ENCODE assay signal across 8 cellular contexts in the genomic region with DNA sequence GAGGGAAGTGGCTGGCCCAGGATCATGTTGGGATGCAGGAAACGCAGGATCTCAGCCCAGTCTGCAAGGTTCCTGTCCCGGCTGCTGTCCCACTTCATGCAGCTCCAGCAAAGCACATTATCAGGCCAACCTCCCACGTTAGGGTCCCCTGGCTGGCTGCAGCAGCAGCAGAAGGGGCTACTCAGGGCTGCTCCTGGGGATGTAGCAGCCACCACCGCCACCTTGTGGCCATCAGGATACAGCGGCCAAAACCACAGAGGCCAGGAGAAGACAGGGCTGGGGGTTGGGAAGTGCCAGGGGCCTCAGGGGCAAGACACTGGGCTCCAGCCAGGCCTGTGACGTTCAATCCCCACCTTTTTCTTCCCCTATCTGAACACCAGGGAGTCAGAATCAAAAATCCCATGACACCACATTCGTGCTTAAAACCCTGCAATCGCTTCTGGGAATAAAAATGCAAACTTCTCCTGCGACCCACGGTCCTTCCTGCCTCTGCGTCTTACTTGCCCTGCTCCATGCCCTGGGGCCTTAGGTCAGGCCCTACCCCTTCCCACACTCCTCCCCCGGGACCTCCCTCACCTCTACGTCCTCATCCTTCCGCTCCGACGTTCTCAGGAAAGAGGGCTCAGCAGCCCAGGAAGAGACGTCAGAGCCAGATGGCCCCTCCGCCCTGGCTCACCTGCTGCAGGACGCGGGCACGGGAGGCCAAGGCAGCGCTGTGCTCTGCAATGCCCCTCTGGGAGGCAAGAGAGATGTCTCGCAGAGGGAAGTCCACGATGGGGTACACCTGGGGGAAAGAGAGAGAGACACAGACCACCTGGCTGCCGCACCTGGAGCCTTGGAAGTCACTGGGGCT. TPM values are rescaled to one million over a fixed set of nuclear protein-coding genes. Genes with fewer than 3 reads are reported as not detected.
DNase-seq lines count a peak whose midpoint lies in the region; ATAC-seq, FAIRE-seq and TF ChIP-seq lines count a peak whose summit lies in the region.

No MANE protein-coding gene starts in this region.

- H2BK120ac ChIP-seq in mesendoderm (ENCODE audit: low read depth, low read length) = no peak overlapping the region

- no peak overlapping the region for H4K5ac ChIP-seq in mesendoderm (ENCODE audit: low read length)

- CTCF ChIA-PET in WTC11 (lab: Charles Lee) = interaction anchor here (0.5 to 2.2 kb wide), 15 partner anchors 10 to 298 kb away, joined by 3 to 11 read pairs (median 4); partner anchors contain the start of gene LMCD1

- H3K4me1 Mint-ChIP-seq in WTC11 (peaks cover 11% of the 10 kb centered on the region), endothelial cell (ENCODE audit: unreplicated experiment) (peaks cover 12% of the 10 kb centered on the region)
- H3K4me1 Mint-ChIP-seq in stimulated activated naive CD8-positive, alpha-beta T cell treated with anti-CD3 and anti-CD28 coated beads, Interleukin-15, amount 100 ng/mL, for 72 hours = peaks cover 12% of the 10 kb centered on the region

- no peaks in the 10 kb centered on the region for H3K27me3 ChIP-seq in mesendoderm (ENCODE audit: insufficient read depth, low read length, poor library complexity)

- peaks cover 19% of the 10 kb centered on the region for H3K9me3 Mint-ChIP-seq in WTC11
- no peaks in the 10 kb centered on the region for H3K9me3 Mint-ChIP-seq in endothelial cell (ENCODE audit: unreplicated experiment)
- peaks cover 0 to 12% of the 10 kb centered on the region in 2 donors for H3K9me3 Mint-ChIP-seq in stimulated activated naive CD8-positive, alpha-beta T cell treated with anti-CD3 and anti-CD28 coated beads, Interleukin-15, amount 100 ng/mL, for 72 hours

- peaks cover 5% of the 10 kb centered on the region for H3K4me1 ChIP-seq in mesendoderm (ENCODE audit: control insufficient read depth, low read depth, low read length)

- peak overlapping the region; percentile 29 for H3K56ac ChIP-seq in mesendoderm (ENCODE audit: low read length)

- no peak overlapping the region for H2BK15ac ChIP-seq in mesendoderm (replicated peaks; ENCODE audit: low read depth)

- WGBS in mesendoderm (ENCODE audit: extremely low coverage, insufficient coverage, low lambda C conversion rate) = no CpG with 5 or more reads among the region's 25 CpGs

- H3K36me3 Mint-ChIP-seq in WTC11 = no peaks in the 10 kb centered on the region; the same call in 1 of the 2 replicates
- H3K36me3 Mint-ChIP-seq in endothelial cell (ENCODE audit: low read depth, unreplicated experiment) = no peaks in the 10 kb centered on the region

- H3K27ac Mint-ChIP-seq in WTC11 = peak overlapping the region; percentile 39; the same call in 1 of the 2 replicates
- H3K27ac Mint-ChIP-seq in endothelial cell (ENCODE audit: unreplicated experiment) = peak overlapping the region; percentile 78
- H3K27ac Mint-ChIP-seq in stimulated activated naive CD8-positive, alpha-beta T cell treated with anti-CD3 and anti-CD28 coated beads, Interleukin-15, amount 100 ng/mL, for 72 hours = no peak overlapping the region

- no peaks in the 10 kb centered on the region for H3K79me2 ChIP-seq in mesendoderm (ENCODE audit: control insufficient read depth, insufficient read depth, low read length)

- H2AK5ac ChIP-seq in mesendoderm (ENCODE audit: low read length) = no peak overlapping the region

- DNase-seq in AG08396 (ENCODE audit: low spot score) (peak; percentile 83), GM12891 (ENCODE audit: insufficient read length, low spot score) (peak; percentile 79), NB4 (ENCODE audit: low read depth) (peak; percentile 62), WTC11 (ENCODE audit: low spot score) (peak; percentile 87), endothelial cell (ENCODE audit: low spot score) (peak; percentile 77), mesendoderm (peak; percentile 90)
- DNase-seq in stimulated activated naive CD8-positive, alpha-beta T cell treated with anti-CD3 and anti-CD28 coated beads, Interleukin-15, amount 100 ng/mL, for 72 hours = peak; percentile 19 to 44

- POLR2A ChIA-PET in WTC11 (lab: Charles Lee) = no interaction called here

- H3K36me3 ChIP-seq in mesendoderm (ENCODE audit: control insufficient read depth, insufficient read depth, low read length) = no peaks in the 10 kb centered on the region

- peak overlapping the region; percentile 24 for H3K9ac ChIP-seq in mesendoderm (ENCODE audit: low read length)

- H3K4me3 ChIP-seq in NB4 (ENCODE audit: low read depth, low read length) (no peak overlapping the region), mesendoderm (ENCODE audit: low read length) (no peak overlapping the region)

- H3K18ac ChIP-seq in mesendoderm (ENCODE audit: low read length) = no peak overlapping the region

- no peak overlapping the region for H3K27ac ChIP-seq in mesendoderm (ENCODE audit: low read depth, low read length)

- H3K4me2 ChIP-seq in mesendoderm (ENCODE audit: low read length) = peak overlapping the region; percentile 14

- H3K79me1 ChIP-seq in mesendoderm (ENCODE audit: low read length) = no peaks in the 10 kb centered on the region

- no peak overlapping the region for H3K23ac ChIP-seq in mesendoderm (ENCODE audit: low read length)

- H3K27me3 Mint-ChIP-seq in WTC11 (ENCODE audit: low read depth) (peaks cover 4% of the 10 kb centered on the region; the same call in 1 of the 2 replicates), endothelial cell (ENCODE audit: unreplicated experiment) (peaks cover 6% of the 10 kb centered on the region)
- peaks cover 24% of the 10 kb centered on the region for H3K27me3 Mint-ChIP-seq in stimulated activated naive CD8-positive, alpha-beta T cell treated with anti-CD3 and anti-CD28 coated beads, Interleukin-15, amount 100 ng/mL, for 72 hours

- no peak overlapping the region for H3K4ac ChIP-seq in mesendoderm (ENCODE audit: low read depth, low read length)

- ATAC-seq in HG02678 (IDR thresholded peaks at IDR 0.05; ENCODE audit: unreplicated experiment) (peak; percentile 92), WTC11 (peak; percentile 96)
- peak; percentile 63 for ATAC-seq in stimulated activated naive CD8-positive, alpha-beta T cell treated with anti-CD3 and anti-CD28 coated beads, Interleukin-15, amount 100 ng/mL, for 72 hours

- TF ChIP-seq POLR2A in GM12891 (IDR thresholded peaks at IDR 0.05; ENCODE audit: low read depth, low read length) (no peak), NB4 (IDR thresholded peaks at IDR 0.05; ENCODE audit: extremely low read depth, insufficient read length) (no peak)

- TF ChIP-seq CTCF in NB4 (IDR thresholded peaks at IDR 0.05; ENCODE audit: low read depth, low read length) (peak; percentile 70), WTC11 (IDR thresholded peaks at IDR 0.05) (peak; percentile 82), endothelial cell (IDR thresholded peaks at IDR 0.05; ENCODE audit: unreplicated experiment) (peak; percentile 77)

- peak overlapping the region; percentile 2; the same call in 1 of the 2 replicates for H3K4me3 Mint-ChIP-seq in WTC11
- H3K4me3 Mint-ChIP-seq in endothelial cell (ENCODE audit: unreplicated experiment) = no peak overlapping the region
- H3K4me3 Mint-ChIP-seq in stimulated activated naive CD8-positive, alpha-beta T cell treated with anti-CD3 and anti-CD28 coated beads, Interleukin-15, amount 100 ng/mL, for 72 hours = peak overlapping the region in 1 of 2 donors; percentile 4

- peak; percentile 94 for FAIRE-seq in GM12891 (lab: Jason Lieb, UNC)

- H4K8ac ChIP-seq in mesendoderm (ENCODE audit: low read depth, low read length) = no peak overlapping the region

- no peak overlapping the region for H2BK5ac ChIP-seq in mesendoderm (ENCODE audit: low read length)

TF ChIP-seq in GM12891, 5 proteins besides CTCF, POLR2A, EP300 and RAD21:
- no peak for TF ChIP-seq POU2F2 (IDR thresholded peaks at IDR 0.05; ENCODE audit: low read depth, low read length)
- TF ChIP-seq TAF1 (IDR thresholded peaks at IDR 0.05; ENCODE audit: low read depth, low read length) = no peak
- no peak for TF ChIP-seq POLR2AphosphoS5 (IDR thresholded peaks at IDR 0.05; ENCODE audit: low read depth, low read length)
TF ChIP-seq in GM12891: peak in this region for 0.

TF ChIP-seq in WTC11, 78 proteins besides CTCF, POLR2A, EP300 and RAD21:
- TF ChIP-seq SP1 (CRISPR knock-in tag; conservative IDR thresholded peaks at IDR 0.05) (peak; percentile 55; the same call in 1 of the 2 replicates), ZNF232 (CRISPR knock-in tag; IDR thresholded peaks at IDR 0.05) (0 out of 2 replicates have a peak, but pooled peaks have one; percentile 37), ERG (CRISPR knock-in tag; IDR thresholded peaks at IDR 0.05) (no peak)
TF ChIP-seq in WTC11: peak in this region for 2.

RNA-seq across cellular contexts. Expression of gene SSUH2, which starts 21.5 kb away (rescaled TPM):
- not detected for polyA plus RNA-seq in GM12891 (2012; ENCODE audit: low read depth, missing spikeins)
- 0.44 to 0.94 TPM (median 0.57 TPM) in 3 replicates for total RNA-seq in WTC11 (2021)
- 0.21 TPM for total RNA-seq in endothelial cell (ENCODE audit: unreplicated experiment)
- 0.25 TPM for polyA plus RNA-seq in mesendoderm (2013, experiment 1 of 2)
- 0.25 TPM for polyA plus RNA-seq in mesendoderm (2013, experiment 2 of 2)

Comparison
In these comparisons a context has a peak if more than half of its experiments do, and no peak if none do; other contexts are left out.
1. DNase-seq: peak in every context shown above with its lines; median percentile 90 in mesendoderm; 87 in WTC11; 83 in AG08396; 79 in GM12891; 77 in endothelial cell; 62 in NB4; 32 in stimulated activated naive CD8-positive, alpha-beta T cell treated with anti-CD3 and anti-CD28 coated beads, Interleukin-15, amount 100 ng/mL, for 72 hours.
2. H3K27ac Mint-ChIP-seq: peak in WTC11 (single experiment) and endothelial cell (single experiment); none in stimulated activated naive CD8-positive, alpha-beta T cell treated with anti-CD3 and anti-CD28 coated beads, Interleukin-15, amount 100 ng/mL, for 72 hours (0 of 2).
3. Peak in every context shown above with its lines, with median percentiles within 50 percentile points of each other: ATAC-seq and CTCF ChIP-seq.